1 cellular context compared by ENCODE assay signal in genomic region chr9:76592105-76593010, GRCh38.
TF ChIP-seq lines count a peak whose summit lies in the region.

No MANE protein-coding gene starts in this region.

TF ChIP-seq in WTC11, 78 proteins besides CTCF, POLR2A, EP300 and RAD21 (continued from another document):
- TF ChIP-seq ARID4B (CRISPR knock-in tag; IDR thresholded peaks at IDR 0.05; ENCODE audit: borderline replicate concordance) (no peak), ZNF232 (CRISPR knock-in tag; IDR thresholded peaks at IDR 0.05) (no peak), AR (CRISPR knock-in tag; IDR thresholded peaks at IDR 0.05) (no peak), MYBL2 (CRISPR knock-in tag; IDR thresholded peaks at IDR 0.05) (no peak), ZNF396 (CRISPR knock-in tag; IDR thresholded peaks at IDR 0.05; ENCODE audit: borderline replicate concordance) (no peak), AFF4 (CRISPR knock-in tag; IDR thresholded peaks at IDR 0.05; ENCODE audit: borderline replicate concordance) (no peak), E2F5 (CRISPR knock-in tag; IDR thresholded peaks at IDR 0.05) (no peak)
